ENCODE assay signal across 9 cellular contexts in genomic region chr13:64801768-64802167, GRCh38.
"Had no signal": no experiment of that assay in that cellular context is flagged by ENCODE, and none has a peak within 500 bp of the region (broad histone marks: within the 10 kb centered on the region; RNA-seq: fewer than 3 reads in every experiment).

No MANE protein-coding gene starts in this region.

- H3K27ac Mint-ChIP-seq: H9, IgD-negative memory B cell had no signal

- H3K27ac ChIP-seq: GM23248, HL-60 had no signal

- H3K9me3 Mint-ChIP-seq: H9 had no signal

- H3K4me3 ChIP-seq: GM23248 had no signal

- H3K9ac ChIP-seq: GM23248 had no signal

- H3K27me3 Mint-ChIP-seq: IgD-negative memory B cell had no signal

- ATAC-seq: HepG2 had no signal

- FAIRE-seq: H54, HepG2 had no signal

- DNase-seq: GM23248, GOT3, H9, HCEC 1CT, KBM-7 had no signal

- H3K36me3 Mint-ChIP-seq: IgD-negative memory B cell had no signal

- H2AFZ ChIP-seq: GM23248 had no signal

- H3K4me3 Mint-ChIP-seq: H9, IgD-negative memory B cell had no signal

- H3K4me1 Mint-ChIP-seq: H9, IgD-negative memory B cell had no signal
